Comparison of ENCODE assay signal across 13 cellular contexts in the genomic region with DNA sequence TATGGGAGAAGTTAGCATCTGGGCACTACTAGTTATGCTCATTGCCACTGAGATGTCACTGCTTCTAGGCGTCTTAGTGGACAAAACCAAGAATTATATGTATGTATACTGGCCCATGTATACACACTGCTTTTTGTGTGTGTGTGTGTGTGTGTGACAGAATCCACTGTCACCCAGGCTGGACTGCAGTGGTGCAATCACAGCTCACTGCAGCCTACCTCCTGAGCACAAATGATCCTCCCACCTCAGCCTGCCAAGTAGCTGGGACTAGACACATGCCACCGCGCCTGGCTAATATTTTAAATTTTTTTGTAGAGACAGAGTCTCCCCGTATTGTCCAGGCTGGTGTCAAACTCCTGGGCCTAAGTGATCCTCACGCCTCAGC. TPM values are rescaled to one million over a fixed set of nuclear protein-coding genes. Genes with fewer than 3 reads are reported as not detected.
DNase-seq lines count a peak whose midpoint lies in the region; ATAC-seq and TF ChIP-seq lines count a peak whose summit lies in the region.
"Had no signal": no experiment of that assay in that cellular context is flagged by ENCODE, and none has a peak within 500 bp of the region (broad histone marks: within the 10 kb centered on the region; RNA-seq: fewer than 3 reads in every experiment).

No MANE protein-coding gene starts in this region.

- no peak overlapping the region for H3K4me3 Mint-ChIP-seq in mesothelial cell of epicardium
- no peak overlapping the region for H3K4me3 Mint-ChIP-seq in stimulated activated memory B cell treated with anti-CD40 and anti-IgM and Interleukin-4, amounts not matched to agents 10 μg/mL and 1 μg/mL and 100 μg/mL, for 72 hours
- H3K4me3 Mint-ChIP-seq: activated CD8-positive, alpha-beta T cell treated with anti-CD3 and anti-CD28 coated beads for 36 hours; activated naive CD8-positive, alpha-beta T cell treated with anti-CD3 and anti-CD28 coated beads, Interleukin-2, amount 10 ng/mL, durations not matched to agents 7 days and 5 days had no signal

- peak in 1 of 3 donors; percentile 58 for DNase-seq in Peyer's patch
- no peak for DNase-seq in mesothelial cell of epicardium (ENCODE audit: low spot score in 2 of 2, unreplicated experiment in 2 of 2)
- peak; percentile 57 to 61 for DNase-seq in tibial nerve (ENCODE audit: low spot score in 2 of 2)
- DNase-seq in NCI-H146 (lab: John Stamatoyannopoulos, UW) = no peak
- DNase-seq: activated CD8-positive, alpha-beta T cell treated with anti-CD3 and anti-CD28 coated beads for 36 hours; activated naive CD8-positive, alpha-beta T cell treated with anti-CD3 and anti-CD28 coated beads, Interleukin-2, amount 10 ng/mL, durations not matched to agents 7 days and 5 days; islet precursor cell; retina had no signal

- H3K9me3 ChIP-seq in Peyer's patch (no peaks in the 10 kb centered on the region), tibial nerve (no peaks in the 10 kb centered on the region)

- no peaks in the 10 kb centered on the region for H3K27me3 ChIP-seq in Peyer's patch
- H3K27me3 ChIP-seq in tibial nerve = no peaks in the 10 kb centered on the region

- no peaks in the 10 kb centered on the region for H3K36me3 Mint-ChIP-seq in mesothelial cell of epicardium
- no peaks in the 10 kb centered on the region for H3K36me3 Mint-ChIP-seq in stimulated activated memory B cell treated with anti-CD40 and anti-IgM and Interleukin-4, amounts not matched to agents 10 μg/mL and 1 μg/mL and 100 μg/mL, for 72 hours
- H3K36me3 Mint-ChIP-seq: activated naive CD8-positive, alpha-beta T cell treated with anti-CD3 and anti-CD28 coated beads, Interleukin-2, amount 10 ng/mL, durations not matched to agents 7 days and 5 days had no signal

- TF ChIP-seq CTCF in Peyer's patch (IDR thresholded peaks at IDR 0.05) (no peak), mesothelial cell of epicardium (IDR thresholded peaks at IDR 0.05; ENCODE audit: unreplicated experiment) (no peak), tibial nerve (IDR thresholded peaks at IDR 0.05) (no peak)

- H3K9me3 Mint-ChIP-seq in mesothelial cell of epicardium = no peaks in the 10 kb centered on the region
- no peaks in the 10 kb centered on the region for H3K9me3 Mint-ChIP-seq in stimulated activated memory B cell treated with anti-CD40 and anti-IgM and Interleukin-4, amounts not matched to agents 10 μg/mL and 1 μg/mL and 100 μg/mL, for 72 hours
- H3K9me3 Mint-ChIP-seq: activated CD8-positive, alpha-beta T cell treated with anti-CD3 and anti-CD28 coated beads for 36 hours; activated naive CD8-positive, alpha-beta T cell treated with anti-CD3 and anti-CD28 coated beads, Interleukin-2, amount 10 ng/mL, durations not matched to agents 7 days and 5 days had no signal

- 56 to 72% methylated on average over 5 of the region's 5 CpGs for WGBS in tibial nerve, 2 donors

- H3K4me3 ChIP-seq in Peyer's patch = no peak overlapping the region
- H3K4me3 ChIP-seq in tibial nerve = no peak overlapping the region
- H3K4me3 ChIP-seq: SK-N-MC had no signal

- TF ChIP-seq POLR2A in Peyer's patch (IDR thresholded peaks at IDR 0.05) = no peak
- TF ChIP-seq POLR2A in tibial nerve (IDR thresholded peaks at IDR 0.05) = no peak

- peaks cover 36% of the 10 kb centered on the region for H3K4me1 Mint-ChIP-seq in mesothelial cell of epicardium
- H3K4me1 Mint-ChIP-seq in stimulated activated memory B cell treated with anti-CD40 and anti-IgM and Interleukin-4, amounts not matched to agents 10 μg/mL and 1 μg/mL and 100 μg/mL, for 72 hours = peaks cover 7% of the 10 kb centered on the region
- H3K4me1 Mint-ChIP-seq: activated naive CD8-positive, alpha-beta T cell treated with anti-CD3 and anti-CD28 coated beads, Interleukin-2, amount 10 ng/mL, durations not matched to agents 7 days and 5 days had no signal

- H3K27ac Mint-ChIP-seq in mesothelial cell of epicardium = peak overlapping the region; percentile 64
- no peak overlapping the region for H3K27ac Mint-ChIP-seq in stimulated activated memory B cell treated with anti-CD40 and anti-IgM and Interleukin-4, amounts not matched to agents 10 μg/mL and 1 μg/mL and 100 μg/mL, for 72 hours
- H3K27ac Mint-ChIP-seq: activated CD8-positive, alpha-beta T cell treated with anti-CD3 and anti-CD28 coated beads for 36 hours; activated naive CD8-positive, alpha-beta T cell treated with anti-CD3 and anti-CD28 coated beads, Interleukin-2, amount 10 ng/mL, durations not matched to agents 7 days and 5 days had no signal

- peak overlapping the region in 3 of 4 donors; percentile 40 to 79 (median 61) for H3K27ac ChIP-seq in Peyer's patch
- H3K27ac ChIP-seq in tibial nerve = peak overlapping the region in 3 of 4 donors; percentile 58 to 68 (median 65)
- H3K27ac ChIP-seq: SK-N-MC had no signal

- ATAC-seq in esophagus mucosa (peak; percentile 56), GM21367 (IDR thresholded peaks at IDR 0.05; ENCODE audit: unreplicated experiment) (no peak), GM19397 (IDR thresholded peaks at IDR 0.05; ENCODE audit: unreplicated experiment) (no peak)
- no peak for ATAC-seq in stimulated activated memory B cell treated with anti-CD40 and anti-IgM and Interleukin-4, amounts not matched to agents 10 μg/mL and 1 μg/mL and 100 μg/mL, for 72 hours
- ATAC-seq: activated CD8-positive, alpha-beta T cell treated with anti-CD3 and anti-CD28 coated beads for 36 hours had no signal

- TF ChIP-seq EP300 in tibial nerve (IDR thresholded peaks at IDR 0.05) = no peak

- H3K4me1 ChIP-seq in Peyer's patch (peaks cover 0 to 53% (median 0%) of the 10 kb centered on the region in 4 donors), tibial nerve (peaks cover 0 to 39% (median 25%) of the 10 kb centered on the region in 4 donors)

- H3K27me3 Mint-ChIP-seq in mesothelial cell of epicardium (ENCODE audit: low read depth) = no peaks in the 10 kb centered on the region
- no peaks in the 10 kb centered on the region for H3K27me3 Mint-ChIP-seq in stimulated activated memory B cell treated with anti-CD40 and anti-IgM and Interleukin-4, amounts not matched to agents 10 μg/mL and 1 μg/mL and 100 μg/mL, for 72 hours
- H3K27me3 Mint-ChIP-seq: activated CD8-positive, alpha-beta T cell treated with anti-CD3 and anti-CD28 coated beads for 36 hours; activated naive CD8-positive, alpha-beta T cell treated with anti-CD3 and anti-CD28 coated beads, Interleukin-2, amount 10 ng/mL, durations not matched to agents 7 days and 5 days had no signal

- no peaks in the 10 kb centered on the region for H3K36me3 ChIP-seq in Peyer's patch
- no peaks in the 10 kb centered on the region for H3K36me3 ChIP-seq in tibial nerve

RNA-seq across cellular contexts. Expression of a gene that starts 25.2 kb away (rescaled TPM):
- total RNA-seq in Peyer's patch (100 to 1,000 TPM; 253 to 280 (median 274) TPM), esophagus mucosa (53.9 TPM), mesothelial cell of epicardium (114 to 120 TPM (median 115 TPM) in 3 replicates), tibial nerve (100 to 1,000 TPM in 3 of 4 donors, 10 to 100 TPM in 1; 87.7 to 213 (median 152) TPM)

Comparison
In these comparisons a context has a peak if more than half of its experiments do, and no peak if none do; other contexts are left out.
1. DNase-seq: peak in tibial nerve (2 of 2); none in mesothelial cell of epicardium (0 of 2) and NCI-H146 (single experiment).